Comparison of ENCODE assay signal across 8 cellular contexts in the genomic region with DNA sequence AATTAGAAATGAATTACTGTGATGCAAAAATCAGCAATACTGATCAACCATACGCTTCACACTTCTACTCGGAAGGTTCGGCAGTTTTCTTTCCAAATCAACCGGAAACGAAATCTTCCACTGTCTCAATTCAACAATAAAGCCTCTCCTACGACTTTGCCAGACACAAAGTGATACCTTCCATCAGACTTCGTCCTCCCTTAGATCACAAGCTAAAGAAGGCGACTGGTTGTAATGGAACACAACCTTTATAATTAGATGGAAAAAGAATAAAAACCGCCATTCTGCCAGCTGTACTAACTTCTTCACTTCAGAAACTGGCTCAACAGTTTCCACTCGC. TPM values are rescaled to one million over a fixed set of nuclear protein-coding genes. Genes with fewer than 3 reads are reported as not detected.
A peak's percentile ranks its signal among the peaks of the same experiment; 100 is the strongest.
DNase-seq lines count a peak whose midpoint lies in the region; ATAC-seq, FAIRE-seq and TF ChIP-seq lines count a peak whose summit lies in the region.

No MANE protein-coding gene starts in this region.

- H3K4me1 Mint-ChIP-seq in activated CD4-positive, alpha-beta T cell treated with anti-CD3 and anti-CD28 coated beads, Interleukin-2, amount 10 ng/mL, durations not matched to agents 24 days and 14 days: peaks cover 24% of the 10 kb centered on the region
- H3K4me1 Mint-ChIP-seq in activated T-helper 1 cell treated with anti-CD3 and anti-CD28 coated beads, Interleukin-12 subunit alpha, Interleukin-12 subunit beta, Interleukin-2, Interleukin-4 antibody, amounts not matched to agents 30 ng/mL and 10 ng/mL and 1 ng/mL, durations not matched to agents 14 hours and 24 hours and 36 hours (ENCODE audit: low read depth): peaks cover 35% of the 10 kb centered on the region

- no peaks in the 10 kb centered on the region for H3K9me3 Mint-ChIP-seq in activated CD4-positive, alpha-beta T cell treated with anti-CD3 and anti-CD28 coated beads, Interleukin-2, amount 10 ng/mL, durations not matched to agents 24 days and 14 days
- no peaks in the 10 kb centered on the region for H3K9me3 Mint-ChIP-seq in activated T-helper 1 cell treated with anti-CD3 and anti-CD28 coated beads, Interleukin-12 subunit alpha, Interleukin-12 subunit beta, Interleukin-2, Interleukin-4 antibody, amounts not matched to agents 30 ng/mL and 10 ng/mL and 1 ng/mL, durations not matched to agents 14 hours and 24 hours and 36 hours

- no peak for TF ChIP-seq POLR2A in testis (IDR thresholded peaks at IDR 0.05)

- WGBS in testis, 2 donors: 1% methylated on average over 10 of the region's 10 CpGs

- peak overlapping the region; percentile 83 to 95 for H3K4me3 ChIP-seq in testis

- H3K36me3 Mint-ChIP-seq in activated CD4-positive, alpha-beta T cell treated with anti-CD3 and anti-CD28 coated beads, Interleukin-2, amount 10 ng/mL, durations not matched to agents 24 days and 14 days (ENCODE audit: low read depth): peaks cover 6% of the 10 kb centered on the region
- peaks cover 6% of the 10 kb centered on the region for H3K36me3 Mint-ChIP-seq in activated T-helper 1 cell treated with anti-CD3 and anti-CD28 coated beads, Interleukin-12 subunit alpha, Interleukin-12 subunit beta, Interleukin-2, Interleukin-4 antibody, amounts not matched to agents 30 ng/mL and 10 ng/mL and 1 ng/mL, durations not matched to agents 14 hours and 24 hours and 36 hours (ENCODE audit: low read depth)

- H3K4me3 Mint-ChIP-seq in activated CD4-positive, alpha-beta T cell treated with anti-CD3 and anti-CD28 coated beads, Interleukin-2, amount 10 ng/mL, durations not matched to agents 24 days and 14 days: peak overlapping the region; percentile 94
- H3K4me3 Mint-ChIP-seq in activated T-helper 1 cell treated with anti-CD3 and anti-CD28 coated beads, Interleukin-12 subunit alpha, Interleukin-12 subunit beta, Interleukin-2, Interleukin-4 antibody, amounts not matched to agents 30 ng/mL and 10 ng/mL and 1 ng/mL, durations not matched to agents 14 hours and 24 hours and 36 hours: peak overlapping the region; percentile 98

- H3K27me3 ChIP-seq in testis: no peaks in the 10 kb centered on the region

- DNase-seq in activated CD4-positive, alpha-beta T cell treated with anti-CD3 and anti-CD28 coated beads, Interleukin-2, amount 10 ng/mL, durations not matched to agents 24 days and 14 days: peak; percentile 67
- DNase-seq in activated CD4-positive, alpha-beta T cell treated with anti-CD3 and anti-CD28 coated beads for 1 hour: no peak
- no peak for DNase-seq in activated T-helper 1 cell treated with anti-CD3 and anti-CD28 coated beads, Interleukin-12 subunit alpha, Interleukin-12 subunit beta, Interleukin-2, Interleukin-4 antibody, amounts not matched to agents 30 ng/mL and 10 ng/mL and 1 ng/mL, durations not matched to agents 14 hours and 24 hours and 36 hours (ENCODE audit: low spot score)
- DNase-seq in iris pigment epithelial cell (ENCODE audit: low read depth) (peak; percentile 14), testis (no peak), HTR-8/SVneo (ENCODE audit: insufficient read length, low spot score) (no peak), cerebellum (ENCODE audit: low spot score) (no peak)

- no peaks in the 10 kb centered on the region for H3K9me3 ChIP-seq in testis

- H3K27ac Mint-ChIP-seq in activated CD4-positive, alpha-beta T cell treated with anti-CD3 and anti-CD28 coated beads, Interleukin-2, amount 10 ng/mL, durations not matched to agents 24 days and 14 days: peak overlapping the region; percentile 93
- peak overlapping the region; percentile 99 for H3K27ac Mint-ChIP-seq in activated T-helper 1 cell treated with anti-CD3 and anti-CD28 coated beads, Interleukin-12 subunit alpha, Interleukin-12 subunit beta, Interleukin-2, Interleukin-4 antibody, amounts not matched to agents 30 ng/mL and 10 ng/mL and 1 ng/mL, durations not matched to agents 14 hours and 24 hours and 36 hours

- peaks cover 2% of the 10 kb centered on the region for H3K27me3 Mint-ChIP-seq in activated CD4-positive, alpha-beta T cell treated with anti-CD3 and anti-CD28 coated beads, Interleukin-2, amount 10 ng/mL, durations not matched to agents 24 days and 14 days
- H3K27me3 Mint-ChIP-seq in activated T-helper 1 cell treated with anti-CD3 and anti-CD28 coated beads, Interleukin-12 subunit alpha, Interleukin-12 subunit beta, Interleukin-2, Interleukin-4 antibody, amounts not matched to agents 30 ng/mL and 10 ng/mL and 1 ng/mL, durations not matched to agents 14 hours and 24 hours and 36 hours (ENCODE audit: insufficient read depth): no peaks in the 10 kb centered on the region

- H3K27ac ChIP-seq in testis: peak overlapping the region; percentile 70 to 78

- FAIRE-seq in HTR-8/SVneo (lab: Jason Lieb, UNC): no peak

- no peaks in the 10 kb centered on the region for H3K36me3 ChIP-seq in testis (ENCODE audit: low read depth, missing control alignments)

- H3K4me1 ChIP-seq in testis: peaks cover 13% of the 10 kb centered on the region

- intact Hi-C loops in activated CD4-positive, alpha-beta T cell treated with anti-CD3 and anti-CD28 coated beads, Interleukin-2, amount 10 ng/mL, durations not matched to agents 24 days and 14 days (cut with micrococcal nuclease): loop anchor here (1.0 to 10.0 kb wide), 6 partner anchors 59 to 762 kb away; partner anchors contain the start of genes ABCC5 and MAP6D1
- intact Hi-C loops in activated T-helper 1 cell treated with anti-CD3 and anti-CD28 coated beads, Interleukin-12 subunit alpha, Interleukin-12 subunit beta, Interleukin-2, Interleukin-4 antibody, amounts not matched to agents 30 ng/mL and 10 ng/mL and 1 ng/mL, durations not matched to agents 14 hours and 24 hours and 36 hours (cut with micrococcal nuclease): loop anchor here (1.0 to 5.0 kb wide), 14 partner anchors 42 to 479 kb away; partner anchors contain the start of genes ABCC5, ABCF3, AP2M1 and EEF1AKMT4
- intact Hi-C loops in testis (cut with DNase I; ENCODE audit: low total_unique reads): no loop called here

- no peak for TF ChIP-seq CTCF in testis (IDR thresholded peaks at IDR 0.05)

- ATAC-seq in GM19328 (IDR thresholded peaks at IDR 0.05; ENCODE audit: unreplicated experiment): no peak

RNA-seq across cellular contexts. Expression of gene PARL, which starts 0.6 kb away (rescaled TPM):
- 89.5 and 91.4 TPM in 2 replicates for total RNA-seq in activated CD4-positive, alpha-beta T cell treated with anti-CD3 and anti-CD28 coated beads, Interleukin-2, amount 10 ng/mL, durations not matched to agents 24 days and 14 days
- total RNA-seq in activated T-helper 1 cell treated with anti-CD3 and anti-CD28 coated beads, Interleukin-12 subunit alpha, Interleukin-12 subunit beta, Interleukin-2, Interleukin-4 antibody, amounts not matched to agents 30 ng/mL and 10 ng/mL and 1 ng/mL, durations not matched to agents 14 hours and 24 hours and 36 hours: 93.7 and 98.2 TPM in 2 replicates
- total RNA-seq in testis (10 to 100 TPM; 57.6 to 64.2 TPM), cerebellum (21.1 TPM)
- 55.5 TPM for polyA plus RNA-seq in testis (ENCODE audit: insufficient read depth, low read depth, low replicate concordance)

RNA-seq across cellular contexts. Expression of gene MAP6D1, which starts 58.7 kb away (rescaled TPM):
- 1.4 and 2.1 TPM in 2 replicates for total RNA-seq in activated CD4-positive, alpha-beta T cell treated with anti-CD3 and anti-CD28 coated beads, Interleukin-2, amount 10 ng/mL, durations not matched to agents 24 days and 14 days
- total RNA-seq in activated T-helper 1 cell treated with anti-CD3 and anti-CD28 coated beads, Interleukin-12 subunit alpha, Interleukin-12 subunit beta, Interleukin-2, Interleukin-4 antibody, amounts not matched to agents 30 ng/mL and 10 ng/mL and 1 ng/mL, durations not matched to agents 14 hours and 24 hours and 36 hours: 2.1 and 2.2 TPM in 2 replicates
- 1 to 10 TPM; 4.8 to 8.3 TPM for total RNA-seq in testis
- 0.80 TPM for polyA plus RNA-seq in testis (ENCODE audit: insufficient read depth, low read depth, low replicate concordance)
- 5.3 TPM for total RNA-seq in cerebellum

Comparison
In these comparisons a context has a peak if more than half of its experiments do, and no peak if none do; other contexts are left out.
1. DNase-seq: peak in activated CD4-positive, alpha-beta T cell treated with anti-CD3 and anti-CD28 coated beads, Interleukin-2, amount 10 ng/mL, durations not matched to agents 24 days and 14 days (single experiment) and iris pigment epithelial cell (single experiment); none in activated CD4-positive, alpha-beta T cell treated with anti-CD3 and anti-CD28 coated beads for 1 hour (single experiment), activated T-helper 1 cell treated with anti-CD3 and anti-CD28 coated beads, Interleukin-12 subunit alpha, Interleukin-12 subunit beta, Interleukin-2, Interleukin-4 antibody, amounts not matched to agents 30 ng/mL and 10 ng/mL and 1 ng/mL, durations not matched to agents 14 hours and 24 hours and 36 hours (single experiment), testis (single experiment), HTR-8/SVneo (single experiment) and cerebellum (single experiment).